In the genomic region with DNA sequence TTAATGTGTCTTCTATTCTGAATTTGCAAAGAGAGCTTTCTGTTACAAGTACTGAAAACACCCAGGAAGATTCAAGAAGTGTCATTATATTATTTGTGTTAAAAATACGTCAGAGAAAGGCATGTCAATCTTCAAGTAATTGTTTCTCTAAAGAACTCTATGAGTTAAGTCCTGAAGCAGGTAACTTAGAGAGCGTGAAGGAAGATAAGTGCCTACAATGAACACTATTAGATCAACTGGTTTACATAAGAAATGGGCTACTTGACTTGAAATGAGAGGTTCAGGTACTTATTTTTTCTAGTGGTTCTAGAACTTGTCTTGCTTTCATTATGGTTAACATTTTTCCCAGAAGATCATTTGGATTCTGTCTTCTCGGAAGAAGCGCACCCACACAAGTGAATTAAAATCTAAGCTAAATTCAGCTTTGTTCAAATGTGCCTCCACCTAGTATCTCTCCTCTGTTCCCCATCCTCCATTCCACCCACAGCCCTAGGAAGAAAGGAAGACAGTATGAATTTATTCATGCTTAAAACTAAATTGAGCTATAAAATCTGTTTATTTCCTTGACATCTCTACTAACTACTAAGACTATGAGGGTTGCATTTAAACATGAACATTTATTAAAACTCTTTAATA, we compare ENCODE assay signal across 21 cellular contexts.
DNase-seq lines count a peak whose midpoint lies in the region; ATAC-seq, FAIRE-seq and TF ChIP-seq lines count a peak whose summit lies in the region.
"Had no signal": no experiment of that assay in that cellular context is flagged by ENCODE, and none has a peak within 500 bp of the region (broad histone marks: within the 10 kb centered on the region; RNA-seq: fewer than 3 reads in every experiment).

No MANE protein-coding gene starts in this region.

- H3K9me3 ChIP-seq in OCI-LY3 (ENCODE audit: insufficient read depth, low read length): peaks cover 4% of the 10 kb centered on the region; the same call in 1 of the 2 replicates
- peaks cover 4% of the 10 kb centered on the region for H3K9me3 ChIP-seq in psoas muscle
- H3K9me3 ChIP-seq in gastrocnemius medialis: no peaks in the 10 kb centered on the region
- H3K9me3 ChIP-seq: BLaER1 had no signal

- ATAC-seq in GM23338 (no peak), GM19395 (IDR thresholded peaks at IDR 0.05; ENCODE audit: unreplicated experiment) (no peak), psoas muscle (no peak), gastrocnemius medialis (no peak)
- no peak for ATAC-seq in natural killer cell treated with Interleukin-12 subunit alpha and Interleukin-12 subunit beta and Interleukin-15 and Interleukin-18, amount 100 ng/mL, for 72 hours
- ATAC-seq: HCT116 had no signal

- H3K27me3 Mint-ChIP-seq in GM23338 (ENCODE audit: insufficient read depth, low read depth, poor library complexity): no peaks in the 10 kb centered on the region
- no peaks in the 10 kb centered on the region for H3K27me3 Mint-ChIP-seq in natural killer cell treated with Interleukin-12 subunit alpha and Interleukin-12 subunit beta and Interleukin-15 and Interleukin-18, amount 100 ng/mL, for 72 hours
- H3K27me3 Mint-ChIP-seq: CD4-positive, alpha-beta memory T cell had no signal

- H3K27ac Mint-ChIP-seq in GM23338: no peak overlapping the region
- H3K27ac Mint-ChIP-seq in natural killer cell treated with Interleukin-12 subunit alpha and Interleukin-12 subunit beta and Interleukin-15 and Interleukin-18, amount 100 ng/mL, for 72 hours: no peak overlapping the region
- H3K27ac Mint-ChIP-seq: CD14-positive monocyte; CD4-positive, alpha-beta memory T cell; HFFc6 had no signal

- H3K36me3 Mint-ChIP-seq in GM23338 (ENCODE audit: low read depth): no peaks in the 10 kb centered on the region
- no peaks in the 10 kb centered on the region for H3K36me3 Mint-ChIP-seq in natural killer cell treated with Interleukin-12 subunit alpha and Interleukin-12 subunit beta and Interleukin-15 and Interleukin-18, amount 100 ng/mL, for 72 hours
- H3K36me3 Mint-ChIP-seq: CD14-positive monocyte; CD4-positive, alpha-beta memory T cell had no signal

- H3K27me3 ChIP-seq in GM23338 (ENCODE audit: insufficient read depth): no peaks in the 10 kb centered on the region
- H3K27me3 ChIP-seq in OCI-LY3 (ENCODE audit: low read depth, low read length): no peaks in the 10 kb centered on the region
- H3K27me3 ChIP-seq in psoas muscle (ENCODE audit: insufficient read depth in 3 of 3, low read length in 2 of 3): no peaks in the 10 kb centered on the region
- no peaks in the 10 kb centered on the region for H3K27me3 ChIP-seq in gastrocnemius medialis
- H3K27me3 ChIP-seq: BLaER1 had no signal

- peaks cover 4% of the 10 kb centered on the region; the same call in 2 of the 3 replicates for H3K4me1 Mint-ChIP-seq in GM23338
- no peaks in the 10 kb centered on the region for H3K4me1 Mint-ChIP-seq in natural killer cell treated with Interleukin-12 subunit alpha and Interleukin-12 subunit beta and Interleukin-15 and Interleukin-18, amount 100 ng/mL, for 72 hours (ENCODE audit: low read depth in 2 of 2)
- H3K4me1 Mint-ChIP-seq: CD4-positive, alpha-beta memory T cell had no signal

- H3K36me3 ChIP-seq in GM23338 (ENCODE audit: insufficient read depth): no peaks in the 10 kb centered on the region
- H3K36me3 ChIP-seq in OCI-LY3 (replicated peaks; ENCODE audit: low read depth, low read length): peaks cover 4% of the 10 kb centered on the region
- no peaks in the 10 kb centered on the region for H3K36me3 ChIP-seq in psoas muscle (ENCODE audit: insufficient read depth in 1 of 2, low read depth in 1 of 2)
- no peaks in the 10 kb centered on the region for H3K36me3 ChIP-seq in gastrocnemius medialis
- H3K36me3 ChIP-seq: BLaER1 had no signal

- H3K4me3 ChIP-seq in GM23338: no peak overlapping the region
- no peak overlapping the region for H3K4me3 ChIP-seq in OCI-LY3 (ENCODE audit: low read length)
- H3K4me3 ChIP-seq in psoas muscle: no peak overlapping the region
- H3K4me3 ChIP-seq in gastrocnemius medialis: no peak overlapping the region
- H3K4me3 ChIP-seq: BLaER1, GM23248 had no signal

- peak; percentile 47 for FAIRE-seq in islet of Langerhans (lab: Jason Lieb, UNC)
- FAIRE-seq: GM12892 had no signal

- no peak overlapping the region for H3K27ac ChIP-seq in GM23338 (ENCODE audit: low read depth)
- H3K27ac ChIP-seq in OCI-LY3 (ENCODE audit: low read length): no peak overlapping the region
- no peak overlapping the region for H3K27ac ChIP-seq in psoas muscle
- H3K27ac ChIP-seq in gastrocnemius medialis: no peak overlapping the region
- H3K27ac ChIP-seq: BLaER1, GM23248, HL-60 had no signal

- H3K4me2 ChIP-seq in GM23338: no peak overlapping the region
- no peak overlapping the region for H3K4me2 ChIP-seq in OCI-LY3 (ENCODE audit: low read length)
- H3K4me2 ChIP-seq: BLaER1 had no signal

- H2AFZ ChIP-seq in GM23338 (peak overlapping the region; percentile 20; the same call in 1 of the 2 replicates), OCI-LY3 (ENCODE audit: low read depth, low read length) (0 out of 2 replicates have a peak overlapping the region, but pooled peaks have one; percentile 31)
- H2AFZ ChIP-seq: GM23248 had no signal

- intact Hi-C loops in psoas muscle (cut with DNase I) (no loop called here), gastrocnemius medialis (cut with DNase I; ENCODE audit: low total_unique reads) (no loop called here)

- WGBS in psoas muscle, 3 donors: 87 to 97% (median 93%) methylated on average over 4 of the region's 4 CpGs

- in situ Hi-C loops in gastrocnemius medialis (cut with MboI; ENCODE audit: low sequenced_read_pairs in 4 of 4): no loop called here

- H3K4me1 ChIP-seq in GM23338 (ENCODE audit: insufficient read depth) (no peaks in the 10 kb centered on the region), OCI-LY3 (ENCODE audit: low read length) (peaks cover under 1% of the 10 kb centered on the region; the same call in 1 of the 2 replicates), psoas muscle (no peaks in the 10 kb centered on the region), gastrocnemius medialis (peaks cover 0 to 4% of the 10 kb centered on the region in 2 donors)
- H3K4me1 ChIP-seq: BLaER1 had no signal

- no peak for DNase-seq in GM23338 (ENCODE audit: low spot score)
- DNase-seq in putamen (ENCODE audit: low spot score): peak; percentile 80
- no peak for DNase-seq in natural killer cell treated with Interleukin-12 subunit alpha and Interleukin-12 subunit beta and Interleukin-15 and Interleukin-18, amount 100 ng/mL, for 72 hours (ENCODE audit: low spot score)
- DNase-seq in psoas muscle: no peak
- DNase-seq in gastrocnemius medialis: no peak
- DNase-seq: 8988T; CD4-positive, alpha-beta memory T cell; DMS153; DMS79; GDM1; GM23248; HFFc6; IMR-90 had no signal

- TF ChIP-seq POLR2A in gastrocnemius medialis (IDR thresholded peaks at IDR 0.05): no peak

- H3K9me2 ChIP-seq in GM23338 (ENCODE audit: insufficient read depth): peaks cover 3% of the 10 kb centered on the region; the same call in 1 of the 2 replicates

- H4K20me1 ChIP-seq in GM23338 (replicated peaks; ENCODE audit: insufficient read depth) (no peaks in the 10 kb centered on the region), OCI-LY3 (ENCODE audit: insufficient read depth, low read length) (no peaks in the 10 kb centered on the region)
- H4K20me1 ChIP-seq: BLaER1 had no signal

- H3K9ac ChIP-seq in OCI-LY3 (ENCODE audit: low read length): no peak overlapping the region
- H3K9ac ChIP-seq: BLaER1, GM23248 had no signal

- H3K4me3 Mint-ChIP-seq in GM23338: no peak overlapping the region
- no peak overlapping the region for H3K4me3 Mint-ChIP-seq in natural killer cell treated with Interleukin-12 subunit alpha and Interleukin-12 subunit beta and Interleukin-15 and Interleukin-18, amount 100 ng/mL, for 72 hours
- H3K4me3 Mint-ChIP-seq: CD4-positive, alpha-beta memory T cell; HFFc6 had no signal

- no peaks in the 10 kb centered on the region for H3F3A ChIP-seq in GM23338 (replicated peaks; ENCODE audit: low read depth)

- H3K9me3 Mint-ChIP-seq in GM23338: no peaks in the 10 kb centered on the region
- peaks cover 9% of the 10 kb centered on the region for H3K9me3 Mint-ChIP-seq in natural killer cell treated with Interleukin-12 subunit alpha and Interleukin-12 subunit beta and Interleukin-15 and Interleukin-18, amount 100 ng/mL, for 72 hours

- H3K79me2 ChIP-seq in GM23338 (replicated peaks; ENCODE audit: insufficient read depth) (no peaks in the 10 kb centered on the region), OCI-LY3 (ENCODE audit: low read length) (no peaks in the 10 kb centered on the region)

- TF ChIP-seq CTCF in GM23338 (conservative IDR thresholded peaks at IDR 0.05; ENCODE audit: low read depth in 2 of 2) (no peak), OCI-LY3 (IDR thresholded peaks at IDR 0.05; ENCODE audit: low read depth, low read length) (no peak), psoas muscle (IDR thresholded peaks at IDR 0.05) (no peak), gastrocnemius medialis (IDR thresholded peaks at IDR 0.05 in 4 of 5, conservative IDR thresholded peaks at IDR 0.05 in 1 of 5) (no peak)

TF ChIP-seq in GM23338, 12 proteins besides CTCF, POLR2A, EP300 and RAD21 (continues in another document):
- TF ChIP-seq ETS1 (IDR thresholded peaks at IDR 0.05) (no peak), CREB1 (CRISPR knock-in tag; IDR thresholded peaks at IDR 0.05; ENCODE audit: low read depth) (no peak), POLR2AphosphoS5 (IDR thresholded peaks at IDR 0.05; ENCODE audit: low read depth) (no peak), JUNB (IDR thresholded peaks at IDR 0.05; ENCODE audit: unreplicated experiment) (no peak), STAT1 (IDR thresholded peaks at IDR 0.05; ENCODE audit: unreplicated experiment) (no peak)
